In genomic region chr10:14556285-14556956, GRCh38 we compare ENCODE assay signal across 1 cellular context.
TF ChIP-seq lines count a peak whose summit lies in the region.

No MANE protein-coding gene starts in this region.

TF ChIP-seq in HepG2, 621 proteins besides CTCF, POLR2A, EP300 and RAD21 (continued from another document and continues in another):
- TF ChIP-seq NFKB2 (CRISPR knock-in tag; IDR thresholded peaks at IDR 0.05; ENCODE audit: borderline replicate concordance) = no peak
- TF ChIP-seq ZNF883 (CRISPR knock-in tag; IDR thresholded peaks at IDR 0.05; ENCODE audit: not compliant biosample characterization) = peak; percentile 26
- TF ChIP-seq LBX2 (CRISPR knock-in tag; IDR thresholded peaks at IDR 0.05; ENCODE audit: borderline replicate concordance) = no peak
- no peak for TF ChIP-seq FOXC1 (CRISPR knock-in tag; IDR thresholded peaks at IDR 0.05; ENCODE audit: borderline replicate concordance)
- no peak for TF ChIP-seq ARID4A (CRISPR knock-in tag; IDR thresholded peaks at IDR 0.05; ENCODE audit: borderline replicate concordance)
- peak; percentile 26; the same call in 1 of the 2 replicates for TF ChIP-seq HDAC1 (CRISPR knock-in tag; IDR thresholded peaks at IDR 0.05)
- no peak for TF ChIP-seq ZNF773 (CRISPR knock-in tag; IDR thresholded peaks at IDR 0.05; ENCODE audit: borderline replicate concordance)
- no peak for TF ChIP-seq SMARCE1 (IDR thresholded peaks at IDR 0.05; ENCODE audit: borderline replicate concordance)
- no peak for TF ChIP-seq ARNT (IDR thresholded peaks at IDR 0.05)
- peak; percentile 47; the same call in 1 of the 2 replicates for TF ChIP-seq TCF7 (IDR thresholded peaks at IDR 0.05; ENCODE audit: low read depth)
- TF ChIP-seq CBX1 (IDR thresholded peaks at IDR 0.05; ENCODE audit: low read depth) = no peak
- no peak for TF ChIP-seq ZNF142 (CRISPR knock-in tag; IDR thresholded peaks at IDR 0.05)
- peak; percentile 35 for TF ChIP-seq XRCC5 (optimal IDR thresholded peaks at IDR 0.05; ENCODE audit: low read length)
- no peak for TF ChIP-seq ZNF33A (CRISPR knock-in tag; IDR thresholded peaks at IDR 0.05; ENCODE audit: borderline replicate concordance)
- TF ChIP-seq ZSCAN31 (CRISPR knock-in tag; IDR thresholded peaks at IDR 0.05; ENCODE audit: low read depth) = no peak
- TF ChIP-seq ZBTB39 (CRISPR knock-in tag; IDR thresholded peaks at IDR 0.05) = no peak
- TF ChIP-seq MAX (IDR thresholded peaks at IDR 0.05) = peak; percentile 16; the same call in 1 of the 2 replicates
- no peak for TF ChIP-seq E2F1 (CRISPR knock-in tag; IDR thresholded peaks at IDR 0.05)
- TF ChIP-seq WIZ (CRISPR knock-in tag; IDR thresholded peaks at IDR 0.05) = no peak
- TF ChIP-seq TOE1 (CRISPR knock-in tag; IDR thresholded peaks at IDR 0.05) = no peak
- TF ChIP-seq ZNF562 (CRISPR knock-in tag; IDR thresholded peaks at IDR 0.05; ENCODE audit: borderline replicate concordance) = no peak
- TF ChIP-seq ZNF510 (CRISPR knock-in tag; IDR thresholded peaks at IDR 0.05; ENCODE audit: low read depth) = no peak
- TF ChIP-seq ZNF598 (CRISPR knock-in tag; IDR thresholded peaks at IDR 0.05; ENCODE audit: borderline replicate concordance) = peak; percentile 48; the same call in 1 of the 2 replicates
- no peak for TF ChIP-seq ZBTB3 (CRISPR knock-in tag; IDR thresholded peaks at IDR 0.05; ENCODE audit: borderline replicate concordance, low read depth)
- 0 out of 2 replicates have a peak, but pooled peaks have one; percentile 29 for TF ChIP-seq HHEX (CRISPR knock-in tag; IDR thresholded peaks at IDR 0.05)
- TF ChIP-seq KLF9 (CRISPR knock-in tag; IDR thresholded peaks at IDR 0.05; ENCODE audit: low read depth) = no peak
- TF ChIP-seq BHLHE40 (IDR thresholded peaks at IDR 0.05; ENCODE audit: low read length) = peak; percentile 88
- no peak for TF ChIP-seq ZNF574 (CRISPR knock-in tag; IDR thresholded peaks at IDR 0.05)
- no peak for TF ChIP-seq POLR2G (IDR thresholded peaks at IDR 0.05; ENCODE audit: low read depth, low read length)
- no peak for TF ChIP-seq GABPB1 (CRISPR knock-in tag; IDR thresholded peaks at IDR 0.05)
- TF ChIP-seq HNRNPH1 (optimal IDR thresholded peaks at IDR 0.05; ENCODE audit: low read depth, low read length) = no peak
- no peak for TF ChIP-seq NFRKB (IDR thresholded peaks at IDR 0.05)
- peak; percentile 10; the same call in 1 of the 2 replicates for TF ChIP-seq NR2F6 (IDR thresholded peaks at IDR 0.05)
- no peak for TF ChIP-seq NR2F6 (CRISPR knock-in tag; IDR thresholded peaks at IDR 0.05)
- no peak for TF ChIP-seq AKNA (CRISPR knock-in tag; IDR thresholded peaks at IDR 0.05; ENCODE audit: borderline replicate concordance)
- no peak for TF ChIP-seq ATF5 (CRISPR knock-in tag; IDR thresholded peaks at IDR 0.05; ENCODE audit: low read depth)
- TF ChIP-seq RXRA (CRISPR knock-in tag; IDR thresholded peaks at IDR 0.05) = 0 out of 2 replicates have a peak, but pooled peaks have one; percentile 23
- no peak for TF ChIP-seq NFATC3 (CRISPR knock-in tag; IDR thresholded peaks at IDR 0.05)
